In the genomic region with DNA sequence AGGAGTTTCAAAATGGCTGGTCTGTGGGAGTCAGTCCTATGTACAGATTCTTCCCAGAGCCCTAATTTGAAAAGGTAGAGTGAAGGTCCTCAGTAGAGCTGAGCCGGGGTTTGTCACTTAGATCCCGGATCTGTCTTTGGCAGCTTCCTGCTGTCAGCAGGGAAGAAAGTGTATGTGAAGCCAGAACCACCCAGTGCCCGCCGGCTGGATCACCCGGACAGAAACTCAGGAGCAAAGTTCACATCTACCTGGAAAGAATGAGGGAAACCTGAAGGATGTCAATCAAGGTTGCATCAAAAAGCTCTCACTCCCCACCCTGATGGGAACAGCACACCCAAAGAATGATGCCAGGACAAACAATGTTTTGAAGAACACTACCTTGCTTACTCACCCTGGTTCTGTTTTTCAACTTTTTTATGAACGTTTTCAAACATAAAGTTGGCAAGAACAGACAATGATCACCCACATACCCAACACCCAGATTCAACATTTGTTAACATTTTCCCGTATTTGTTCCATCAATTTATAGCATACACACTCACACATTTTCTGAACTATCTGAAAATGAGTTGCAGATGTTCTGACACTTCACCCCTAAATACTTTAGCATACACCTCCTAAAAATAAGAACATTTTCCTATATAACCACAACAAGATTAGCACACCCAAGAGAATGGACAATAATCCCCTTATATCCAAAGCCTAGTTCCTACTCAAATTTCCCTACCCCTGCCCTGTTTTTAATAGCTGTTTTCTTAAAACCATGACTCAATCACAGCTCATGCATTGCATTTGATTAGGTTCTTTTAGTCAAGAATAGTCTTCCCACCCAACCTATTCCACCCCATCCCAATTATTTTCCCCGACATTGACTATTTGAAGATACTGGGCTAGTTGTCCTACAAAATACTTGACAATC, we compare ENCODE assay signal across 2 cellular contexts.
TF ChIP-seq lines count a peak whose summit lies in the region.

No MANE protein-coding gene starts in this region.

TF ChIP-seq in H1, 55 proteins besides CTCF, POLR2A, EP300 and RAD21:
- TF ChIP-seq NRF1 (IDR thresholded peaks at IDR 0.05; ENCODE audit: low read depth, low read length) (no peak), BRCA1 (IDR thresholded peaks at IDR 0.05; ENCODE audit: low read depth, low read length) (no peak), EZH2 (IDR thresholded peaks at IDR 0.05; ENCODE audit: low read depth, low read length, severe bottlenecking) (no peak), RBBP5 (IDR thresholded peaks at IDR 0.05; ENCODE audit: borderline replicate concordance, low read depth, low read length) (no peak), SIN3A (conservative IDR thresholded peaks at IDR 0.05 in 1 of 2, IDR thresholded peaks at IDR 0.05 in 1 of 2; ENCODE audit: low read depth in 1 of 2, low read length in 2 of 2) (no peak), CHD1 (IDR thresholded peaks at IDR 0.05; ENCODE audit: low read depth, low read length) (no peak)

TF ChIP-seq in HEK293T, 16 proteins besides CTCF, POLR2A, EP300 and RAD21:
- TF ChIP-seq FOXA1 (IDR thresholded peaks at IDR 0.05), result no peak
- TF ChIP-seq SP1 (IDR thresholded peaks at IDR 0.05), result no peak
- TF ChIP-seq FOXK2 (IDR thresholded peaks at IDR 0.05), result no peak
- TF ChIP-seq SUZ12 (IDR thresholded peaks at IDR 0.05), result no peak
- no peak for TF ChIP-seq ARNT (IDR thresholded peaks at IDR 0.05)
- TF ChIP-seq ZNF384 (IDR thresholded peaks at IDR 0.05), result no peak
- TF ChIP-seq CTBP1 (IDR thresholded peaks at IDR 0.05; ENCODE audit: borderline replicate concordance), result no peak
- TF ChIP-seq PKNOX1 (IDR thresholded peaks at IDR 0.05), result no peak
- no peak for TF ChIP-seq LEF1 (IDR thresholded peaks at IDR 0.05; ENCODE audit: borderline replicate concordance)
- no peak for TF ChIP-seq BHLHE40 (IDR thresholded peaks at IDR 0.05; ENCODE audit: borderline replicate concordance)
- TF ChIP-seq HDGF (IDR thresholded peaks at IDR 0.05; ENCODE audit: borderline replicate concordance), result no peak
- TF ChIP-seq L3MBTL2 (conservative IDR thresholded peaks at IDR 0.05), result no peak
- TF ChIP-seq NFRKB (IDR thresholded peaks at IDR 0.05), result no peak
- no peak for TF ChIP-seq FOXM1 (IDR thresholded peaks at IDR 0.05; ENCODE audit: borderline replicate concordance)
- no peak for TF ChIP-seq ELF4 (IDR thresholded peaks at IDR 0.05)
- no peak for TF ChIP-seq TARDBP (IDR thresholded peaks at IDR 0.05)
